In genomic region chr13:77810430-77810829, GRCh38 we compare ENCODE assay signal across 8 cellular contexts.
DNase-seq lines count a peak whose midpoint lies in the region; ATAC-seq and TF ChIP-seq lines count a peak whose summit lies in the region.

No MANE protein-coding gene starts in this region.

- POLR2A ChIA-PET in activated naive CD8-positive, alpha-beta T cell treated with anti-CD3 and anti-CD28 coated beads, Interleukin-2, amount 10 ng/mL, durations not matched to agents 7 days and 5 days (lab: Charles Lee): no interaction called here

- no peaks in the 10 kb centered on the region for H3K9me3 Mint-ChIP-seq in activated naive CD8-positive, alpha-beta T cell treated with anti-CD3 and anti-CD28 coated beads, Interleukin-2, amount 10 ng/mL, durations not matched to agents 7 days and 5 days
- no peaks in the 10 kb centered on the region for H3K9me3 Mint-ChIP-seq in activated naive CD8-positive, alpha-beta T cell treated with anti-CD3 and anti-CD28 coated beads for 36 hours

- H3K4me3 ChIP-seq in fibroblast of mammary gland (ENCODE audit: control insufficient read depth, low read depth, low read length): no peak overlapping the region

- ATAC-seq in activated naive CD8-positive, alpha-beta T cell treated with anti-CD3 and anti-CD28 coated beads, Interleukin-2, amount 10 ng/mL, durations not matched to agents 7 days and 5 days (ENCODE audit: low read depth): peak; percentile 52
- ATAC-seq in HG02588 (IDR thresholded peaks at IDR 0.05; ENCODE audit: unreplicated experiment) (peak; percentile 73), HG03135 (IDR thresholded peaks at IDR 0.05; ENCODE audit: unreplicated experiment) (no peak)

- DNase-seq in activated naive CD8-positive, alpha-beta T cell treated with anti-CD3 and anti-CD28 coated beads, Interleukin-2, amount 10 ng/mL, durations not matched to agents 7 days and 5 days: no peak
- DNase-seq in activated naive CD8-positive, alpha-beta T cell treated with anti-CD3 and anti-CD28 coated beads for 36 hours: no peak
- peak; percentile 41 for DNase-seq in NCI-H69 (lab: John Stamatoyannopoulos, UW)
- peak; percentile 62 for DNase-seq in fibroblast of mammary gland (ENCODE audit: low read depth)
- no peak for DNase-seq in T-helper 9 cell
- no peak for DNase-seq in Ammon's horn (ENCODE audit: low spot score)

- H3K27me3 Mint-ChIP-seq in activated naive CD8-positive, alpha-beta T cell treated with anti-CD3 and anti-CD28 coated beads, Interleukin-2, amount 10 ng/mL, durations not matched to agents 7 days and 5 days: peaks cover 4% of the 10 kb centered on the region
- peaks cover 5% of the 10 kb centered on the region for H3K27me3 Mint-ChIP-seq in activated naive CD8-positive, alpha-beta T cell treated with anti-CD3 and anti-CD28 coated beads for 36 hours

- no peaks in the 10 kb centered on the region for H3K36me3 Mint-ChIP-seq in activated naive CD8-positive, alpha-beta T cell treated with anti-CD3 and anti-CD28 coated beads, Interleukin-2, amount 10 ng/mL, durations not matched to agents 7 days and 5 days
- H3K36me3 Mint-ChIP-seq in activated naive CD8-positive, alpha-beta T cell treated with anti-CD3 and anti-CD28 coated beads for 36 hours: no peaks in the 10 kb centered on the region

- H3K4me3 Mint-ChIP-seq in activated naive CD8-positive, alpha-beta T cell treated with anti-CD3 and anti-CD28 coated beads, Interleukin-2, amount 10 ng/mL, durations not matched to agents 7 days and 5 days: no peak overlapping the region
- no peak overlapping the region for H3K4me3 Mint-ChIP-seq in activated naive CD8-positive, alpha-beta T cell treated with anti-CD3 and anti-CD28 coated beads for 36 hours

- TF ChIP-seq CTCF in fibroblast of mammary gland (conservative IDR thresholded peaks at IDR 0.05; ENCODE audit: control insufficient read depth, insufficient read depth, low read depth, low read length): peak; percentile 51

- H3K4me1 Mint-ChIP-seq in activated naive CD8-positive, alpha-beta T cell treated with anti-CD3 and anti-CD28 coated beads, Interleukin-2, amount 10 ng/mL, durations not matched to agents 7 days and 5 days: no peaks in the 10 kb centered on the region
- no peaks in the 10 kb centered on the region for H3K4me1 Mint-ChIP-seq in activated naive CD8-positive, alpha-beta T cell treated with anti-CD3 and anti-CD28 coated beads for 36 hours

- no peak overlapping the region for H3K27ac Mint-ChIP-seq in activated naive CD8-positive, alpha-beta T cell treated with anti-CD3 and anti-CD28 coated beads, Interleukin-2, amount 10 ng/mL, durations not matched to agents 7 days and 5 days
- no peak overlapping the region for H3K27ac Mint-ChIP-seq in activated naive CD8-positive, alpha-beta T cell treated with anti-CD3 and anti-CD28 coated beads for 36 hours

Comparison
In these comparisons a context has a peak if more than half of its experiments do, and no peak if none do; other contexts are left out.
1. DNase-seq: peak in NCI-H69 (single experiment) and fibroblast of mammary gland (single experiment); none in activated naive CD8-positive, alpha-beta T cell treated with anti-CD3 and anti-CD28 coated beads, Interleukin-2, amount 10 ng/mL, durations not matched to agents 7 days and 5 days (single experiment), activated naive CD8-positive, alpha-beta T cell treated with anti-CD3 and anti-CD28 coated beads for 36 hours (single experiment), T-helper 9 cell (single experiment) and Ammon's horn (single experiment).